ENCODE assay signal across 1 cellular context in genomic region chr15:78619022-78619950, GRCh38.
TF ChIP-seq lines count a peak whose summit lies in the region.

No MANE protein-coding gene starts in this region.

TF ChIP-seq in IMR-90, 13 proteins besides CTCF, POLR2A, EP300 and RAD21:
- no peak for TF ChIP-seq NFE2L2 (IDR thresholded peaks at IDR 0.05; ENCODE audit: low read depth, low read length)
- TF ChIP-seq FOS (IDR thresholded peaks at IDR 0.05; ENCODE audit: low read depth, low read length): no peak
- no peak for TF ChIP-seq MXI1 (IDR thresholded peaks at IDR 0.05; ENCODE audit: borderline replicate concordance, low read depth, low read length)
- no peak for TF ChIP-seq USF2 (IDR thresholded peaks at IDR 0.05; ENCODE audit: low read depth, low read length)
- TF ChIP-seq BHLHE40 (IDR thresholded peaks at IDR 0.05; ENCODE audit: low read depth, low read length): no peak
- no peak for TF ChIP-seq CHD1 (IDR thresholded peaks at IDR 0.05; ENCODE audit: low read depth, low read length)
- no peak for TF ChIP-seq ELK1 (IDR thresholded peaks at IDR 0.05; ENCODE audit: borderline replicate concordance, low read depth, low read length)
- TF ChIP-seq RFX5 (IDR thresholded peaks at IDR 0.05; ENCODE audit: low read depth, low read length): no peak
- no peak for TF ChIP-seq SMC3 (IDR thresholded peaks at IDR 0.05; ENCODE audit: low read depth, low read length)
- TF ChIP-seq MAZ (IDR thresholded peaks at IDR 0.05; ENCODE audit: borderline replicate concordance, low read depth, low read length): no peak
